10 cellular contexts compared by ENCODE assay signal in the genomic region with DNA sequence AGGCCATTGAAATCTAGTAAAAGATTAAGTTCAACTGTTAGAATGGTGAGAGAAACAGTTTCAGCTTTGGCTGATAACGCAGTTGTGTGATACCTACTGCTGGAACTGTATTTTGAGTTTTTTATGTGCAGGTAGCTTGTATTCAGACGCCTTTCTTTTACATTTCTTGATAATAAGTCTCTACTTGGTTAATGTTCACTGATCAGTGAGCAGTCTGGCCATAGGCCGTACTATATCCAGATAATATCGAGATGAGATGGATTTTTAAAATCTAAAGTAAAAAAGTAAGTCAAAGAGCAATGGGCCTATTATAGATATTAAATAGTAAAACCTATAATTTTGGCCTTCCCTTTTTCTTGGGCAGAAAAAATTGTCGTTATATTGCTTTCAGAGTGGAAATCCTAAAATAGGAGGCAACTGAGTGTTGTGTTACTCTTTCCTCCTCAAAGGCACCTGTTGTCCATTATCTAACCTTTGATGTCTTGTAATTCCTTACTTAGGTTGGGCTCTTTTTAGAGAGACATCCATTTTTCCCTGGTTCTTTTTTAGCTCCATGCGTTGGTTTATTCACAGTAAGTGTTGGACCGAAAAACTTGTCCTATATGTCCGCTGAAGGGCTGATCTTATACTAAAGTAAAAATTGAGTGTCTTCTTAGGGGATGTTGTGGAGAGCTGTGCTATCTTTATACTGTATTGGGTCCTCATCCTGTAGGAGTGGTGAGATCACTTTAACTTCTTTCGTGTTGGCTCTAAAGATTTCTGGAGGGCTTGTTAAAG. TPM values are rescaled to one million over a fixed set of nuclear protein-coding genes. Genes with fewer than 3 reads are reported as not detected.
DNase-seq lines count a peak whose midpoint lies in the region; FAIRE-seq and TF ChIP-seq lines count a peak whose summit lies in the region.
"Had no signal": no experiment of that assay in that cellular context is flagged by ENCODE, and none has a peak within 500 bp of the region (broad histone marks: within the 10 kb centered on the region; RNA-seq: fewer than 3 reads in every experiment).

No MANE protein-coding gene starts in this region.

- H3K79me2 ChIP-seq in KMS-11 (ENCODE audit: insufficient read depth, low read depth) (peaks cover 65% of the 10 kb centered on the region), neural cell (replicated peaks; ENCODE audit: insufficient read depth, low read length) (peaks cover 20% of the 10 kb centered on the region)

- FAIRE-seq in RCC 7860 (lab: Jason Lieb, UNC) = no peak

- H3K4me2 ChIP-seq in KMS-11 = peak overlapping the region; percentile 84
- peak overlapping the region; percentile 90 for H3K4me2 ChIP-seq in neural cell (ENCODE audit: low read length)

- H3K4me3 ChIP-seq in AG04450 (ENCODE audit: low read depth, low read length) = peak overlapping the region; percentile 91
- H3K4me3 ChIP-seq in KMS-11 (IDR thresholded peaks at IDR 0.05; ENCODE audit: insufficient read depth, low read depth, low read length) = peak overlapping the region; percentile 99
- peak overlapping the region; percentile 91 for H3K4me3 ChIP-seq in ectodermal cell (ENCODE audit: insufficient read depth, low read depth, low read length)
- H3K4me3 ChIP-seq in neural cell (ENCODE audit: low read length) = peak overlapping the region; percentile 93

- no peak for TF ChIP-seq EP300 in neural cell (conservative IDR thresholded peaks at IDR 0.05; ENCODE audit: poor library complexity, severe bottlenecking)

- H2AFZ ChIP-seq in KMS-11 (ENCODE audit: low read depth) (no peak overlapping the region), neural cell (ENCODE audit: low read depth, low read length) (peak overlapping the region; percentile 65)

- H3K27ac ChIP-seq in AG04450 (ENCODE audit: low read depth, low read length) = no peak overlapping the region
- peak overlapping the region; percentile 51 for H3K27ac ChIP-seq in KMS-11
- H3K27ac ChIP-seq in ectodermal cell (ENCODE audit: insufficient read depth, low read depth, low read length, poor library complexity, severe bottlenecking) = no peak overlapping the region
- H3K27ac ChIP-seq in neural cell (ENCODE audit: low read length) = no peak overlapping the region

- CTCF ChIA-PET in AG04450 (lab: Charles Lee) = interaction anchor here (1.2 kb wide), 1 partner anchor 158 kb away, joined by 8 read pairs; no protein-coding TSS in a partner anchor

- no peaks in the 10 kb centered on the region for H3K36me3 ChIP-seq in KMS-11 (ENCODE audit: insufficient read depth)
- H3K36me3 ChIP-seq in ectodermal cell (ENCODE audit: control insufficient read depth, insufficient read depth, low read length) = no peaks in the 10 kb centered on the region
- H3K36me3 ChIP-seq in neural cell (ENCODE audit: insufficient read depth, low read length) = no peaks in the 10 kb centered on the region

- H3K27me3 ChIP-seq in AG04450 (ENCODE audit: control insufficient read depth, insufficient read depth, low read length) (no peaks in the 10 kb centered on the region), KMS-11 (ENCODE audit: insufficient read depth, low read depth) (no peaks in the 10 kb centered on the region), ectodermal cell (ENCODE audit: control insufficient read depth, insufficient read depth, low read length, poor library complexity, severe bottlenecking) (no peaks in the 10 kb centered on the region), neural cell (ENCODE audit: insufficient read depth, low read depth, low read length) (no peaks in the 10 kb centered on the region)

- POLR2A ChIA-PET in AG04450 (lab: Yijun Ruan, JAX) = interaction anchor here (0.7 to 1.0 kb wide), 2 partner anchors 9 to 30 kb away, joined by 3 to 6 read pairs; no protein-coding TSS in a partner anchor

- TF ChIP-seq CTCF in AG04450 (IDR thresholded peaks at IDR 0.05; ENCODE audit: low read depth, low read length) (no peak), KMS-11 (conservative IDR thresholded peaks at IDR 0.05; ENCODE audit: low read depth, low read length) (no peak), neural cell (IDR thresholded peaks at IDR 0.05; ENCODE audit: poor library complexity, severe bottlenecking) (no peak), GM10266 (IDR thresholded peaks at IDR 0.05; ENCODE audit: control insufficient read depth, insufficient read depth, low read depth, missing control alignments) (no peak)

- 64 to 66% methylated on average over 6 to 8 of the region's 9 CpGs for WGBS in ectodermal cell, 2 experiments

- no peak for TF ChIP-seq RAD21 in neural cell (conservative IDR thresholded peaks at IDR 0.05)

- no peaks in the 10 kb centered on the region for H3F3A ChIP-seq in neural cell (ENCODE audit: insufficient read depth, low read length, poor library complexity, severe bottlenecking)

- H3K9ac ChIP-seq in KMS-11 = peak overlapping the region; percentile 55; the same call in 1 of the 2 replicates
- peak overlapping the region; percentile 71 for H3K9ac ChIP-seq in neural cell (ENCODE audit: low read length)

- no peaks in the 10 kb centered on the region for H3K9me2 ChIP-seq in neural cell (ENCODE audit: insufficient read depth, low read length)

- DNase-seq in AG04450 (ENCODE audit: low read depth, low spot score) (no peak), islet precursor cell (no peak), GM10266 (ENCODE audit: extremely low spot score) (no peak), NCI-H82 (lab: John Stamatoyannopoulos, UW) (no peak), RCC 7860 (ENCODE audit: low spot score) (no peak)
- DNase-seq: activated T-cell treated with anti-CD3 and anti-CD28 coated beads, Interleukin-2, amount 50 U/mL, for 24 hours; stimulated activated CD4-positive, alpha-beta T cell treated with anti-CD3 and anti-CD28 coated beads, Interleukin-15, amount 100 ng/mL, for 24 hours had no signal

- H3K4me1 ChIP-seq in KMS-11 (ENCODE audit: low read depth, poor library complexity, severe bottlenecking) = peaks cover 55% of the 10 kb centered on the region
- peaks cover 12% of the 10 kb centered on the region for H3K4me1 ChIP-seq in ectodermal cell (ENCODE audit: control insufficient read depth, insufficient read depth, low read length)

- no peaks in the 10 kb centered on the region for H4K20me1 ChIP-seq in KMS-11 (ENCODE audit: insufficient read depth)
- H4K20me1 ChIP-seq in neural cell (ENCODE audit: insufficient read depth) = no peaks in the 10 kb centered on the region

- H3K9me3 ChIP-seq in AG04450 (ENCODE audit: control insufficient read depth, insufficient read depth, low read length) = peaks cover 5% of the 10 kb centered on the region; the same call in 1 of the 2 replicates
- H3K9me3 ChIP-seq in ectodermal cell (ENCODE audit: control insufficient read depth, low read length) = no peaks in the 10 kb centered on the region
- no peaks in the 10 kb centered on the region for H3K9me3 ChIP-seq in neural cell (ENCODE audit: low read length)

TF ChIP-seq in neural cell, 6 proteins besides CTCF, POLR2A, EP300 and RAD21:
- TF ChIP-seq POLR2AphosphoS5 (IDR thresholded peaks at IDR 0.05) (no peak), TAF1 (IDR thresholded peaks at IDR 0.05; ENCODE audit: low read depth) (no peak), MXI1 (conservative IDR thresholded peaks at IDR 0.05; ENCODE audit: poor library complexity, severe bottlenecking) (no peak), SMC3 (conservative IDR thresholded peaks at IDR 0.05; ENCODE audit: poor library complexity) (no peak), EZH2 (IDR thresholded peaks at IDR 0.05; ENCODE audit: borderline replicate concordance, insufficient read depth, low read length, poor library complexity, severe bottlenecking) (no peak)
- TF ChIP-seq, protein P1, sequence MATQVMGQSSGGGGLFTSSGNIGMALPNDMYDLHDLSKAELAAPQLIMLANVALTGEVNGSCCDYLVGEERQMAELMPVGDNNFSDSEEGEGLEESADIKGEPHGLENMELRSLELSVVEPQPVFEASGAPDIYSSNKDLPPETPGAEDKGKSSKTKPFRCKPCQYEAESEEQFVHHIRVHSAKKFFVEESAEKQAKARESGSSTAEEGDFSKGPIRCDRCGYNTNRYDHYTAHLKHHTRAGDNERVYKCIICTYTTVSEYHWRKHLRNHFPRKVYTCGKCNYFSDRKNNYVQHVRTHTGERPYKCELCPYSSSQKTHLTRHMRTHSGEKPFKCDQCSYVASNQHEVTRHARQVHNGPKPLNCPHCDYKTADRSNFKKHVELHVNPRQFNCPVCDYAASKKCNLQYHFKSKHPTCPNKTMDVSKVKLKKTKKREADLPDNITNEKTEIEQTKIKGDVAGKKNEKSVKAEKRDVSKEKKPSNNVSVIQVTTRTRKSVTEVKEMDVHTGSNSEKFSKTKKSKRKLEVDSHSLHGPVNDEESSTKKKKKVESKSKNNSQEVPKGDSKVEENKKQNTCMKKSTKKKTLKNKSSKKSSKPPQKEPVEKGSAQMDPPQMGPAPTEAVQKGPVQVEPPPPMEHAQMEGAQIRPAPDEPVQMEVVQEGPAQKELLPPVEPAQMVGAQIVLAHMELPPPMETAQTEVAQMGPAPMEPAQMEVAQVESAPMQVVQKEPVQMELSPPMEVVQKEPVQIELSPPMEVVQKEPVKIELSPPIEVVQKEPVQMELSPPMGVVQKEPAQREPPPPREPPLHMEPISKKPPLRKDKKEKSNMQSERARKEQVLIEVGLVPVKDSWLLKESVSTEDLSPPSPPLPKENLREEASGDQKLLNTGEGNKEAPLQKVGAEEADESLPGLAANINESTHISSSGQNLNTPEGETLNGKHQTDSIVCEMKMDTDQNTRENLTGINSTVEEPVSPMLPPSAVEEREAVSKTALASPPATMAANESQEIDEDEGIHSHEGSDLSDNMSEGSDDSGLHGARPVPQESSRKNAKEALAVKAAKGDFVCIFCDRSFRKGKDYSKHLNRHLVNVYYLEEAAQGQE (IDR thresholded peaks at IDR 0.05; ENCODE audit: borderline replicate concordance) = no peak

RNA-seq across cellular contexts. Expression of a gene that starts 1.7 kb away (rescaled TPM):
- 60.2 and 81.0 TPM in 2 replicates for polyA plus RNA-seq in AG04450 (2011; rRNA removed)
- 68.3 and 89.5 TPM in 2 replicates for polyA minus RNA-seq in AG04450 (2011; rRNA and poly(A)+ RNA removed)
- polyA plus RNA-seq in ectodermal cell (2013, experiment 1 of 4) = 96.8 TPM
- polyA plus RNA-seq in ectodermal cell (2013, experiment 2 of 4) = 106 TPM
- polyA plus RNA-seq in ectodermal cell (2013, experiment 3 of 4) = 75.2 TPM
- 81.1 TPM for polyA plus RNA-seq in ectodermal cell (2013, experiment 4 of 4)
- polyA plus RNA-seq in neural cell = 30.8 and 33.9 TPM in 2 replicates
- 55.1 and 60.4 TPM in 2 replicates for polyA minus RNA-seq in neural cell
